In the genomic region with DNA sequence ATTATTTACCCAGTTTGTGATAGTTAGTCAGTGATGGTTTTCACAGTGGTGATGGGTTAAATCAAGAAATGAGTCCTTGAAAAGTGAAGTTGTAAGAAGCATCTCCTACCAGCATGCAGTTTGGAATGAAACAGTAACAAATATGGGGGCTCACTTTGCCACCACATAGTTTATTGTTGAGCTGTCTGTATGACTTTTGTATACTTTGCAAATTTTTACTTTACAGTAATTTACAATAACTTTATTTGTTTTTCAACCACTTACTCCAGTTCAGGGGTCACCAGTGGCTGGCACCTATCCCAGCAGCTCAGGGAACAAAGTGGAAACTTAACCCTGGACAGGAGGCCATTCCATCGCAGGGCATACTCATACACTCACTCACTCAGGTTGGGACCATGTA, we compare ENCODE assay signal across 24 cellular contexts.
"Had no signal": no experiment of that assay in that cellular context is flagged by ENCODE, and none has a peak within 500 bp of the region (broad histone marks: within the 10 kb centered on the region; RNA-seq: fewer than 3 reads in every experiment).

No MANE protein-coding gene starts in this region.

- ATAC-seq: heart right ventricle; left lobe of liver; natural killer cell treated with Interleukin-12 subunit alpha and Interleukin-12 subunit beta and Interleukin-15 and Interleukin-18, amount 100 ng/mL, for 72 hours; sciatic nerve; stimulated activated memory B cell treated with anti-CD40 and anti-IgM and Interleukin-4, amounts not matched to agents 10 μg/mL and 1 μg/mL and 100 μg/mL, for 72 hours; stimulated activated naive CD8-positive, alpha-beta T cell treated with anti-CD3 and anti-CD28 coated beads, Interleukin-15, Interleukin-2, amounts not matched to agents 100 U/mL and 50 U/mL, for 24 hours; upper lobe of right lung had no signal

- H3K9me3 ChIP-seq: colonic mucosa, esophagus squamous epithelium, prostate gland, right atrium auricular region, thoracic aorta, transverse colon, upper lobe of right lung, uterus had no signal

- H3K36me3 ChIP-seq: colonic mucosa, esophagus squamous epithelium, heart right ventricle, prostate gland, right atrium auricular region, spleen, thoracic aorta, transverse colon, upper lobe of right lung, uterus had no signal

- DNase-seq: central memory CD4-positive, alpha-beta T cell; colonic mucosa; effector CD8-positive, alpha-beta T cell; endodermal cell; esophagus squamous epithelium; foreskin melanocyte; glutamatergic neuron; heart right ventricle; hippocampal formation; immature natural killer cell; spleen; stimulated activated CD4-positive, alpha-beta T cell treated with anti-CD3 and anti-CD28 coated beads, Interleukin-4, amount 100 ng/mL, for 4 hours; stimulated activated naive CD8-positive, alpha-beta T cell treated with anti-CD3 and anti-CD28 coated beads, Interleukin-15, Interleukin-2, amounts not matched to agents 100 U/mL and 50 U/mL, for 24 hours; transverse colon; upper lobe of right lung; uterus had no signal

- H3K27ac ChIP-seq: colonic mucosa, esophagus squamous epithelium, heart right ventricle, prostate gland, right atrium auricular region, spleen, thoracic aorta, transverse colon, upper lobe of right lung, uterus had no signal

- H3K27me3 ChIP-seq: colonic mucosa, esophagus squamous epithelium, heart right ventricle, right atrium auricular region, spleen, transverse colon, upper lobe of right lung, uterus had no signal

- H3K4me1 ChIP-seq: colonic mucosa, esophagus squamous epithelium, heart right ventricle, prostate gland, right atrium auricular region, spleen, transverse colon, upper lobe of right lung, uterus had no signal

- H3K4me3 ChIP-seq: colonic mucosa, esophagus squamous epithelium, heart right ventricle, lung, prostate gland, right atrium auricular region, spleen, thoracic aorta, transverse colon, upper lobe of right lung, uterus had no signal
